Comparison of ENCODE assay signal across 1 cellular context in the genomic region with DNA sequence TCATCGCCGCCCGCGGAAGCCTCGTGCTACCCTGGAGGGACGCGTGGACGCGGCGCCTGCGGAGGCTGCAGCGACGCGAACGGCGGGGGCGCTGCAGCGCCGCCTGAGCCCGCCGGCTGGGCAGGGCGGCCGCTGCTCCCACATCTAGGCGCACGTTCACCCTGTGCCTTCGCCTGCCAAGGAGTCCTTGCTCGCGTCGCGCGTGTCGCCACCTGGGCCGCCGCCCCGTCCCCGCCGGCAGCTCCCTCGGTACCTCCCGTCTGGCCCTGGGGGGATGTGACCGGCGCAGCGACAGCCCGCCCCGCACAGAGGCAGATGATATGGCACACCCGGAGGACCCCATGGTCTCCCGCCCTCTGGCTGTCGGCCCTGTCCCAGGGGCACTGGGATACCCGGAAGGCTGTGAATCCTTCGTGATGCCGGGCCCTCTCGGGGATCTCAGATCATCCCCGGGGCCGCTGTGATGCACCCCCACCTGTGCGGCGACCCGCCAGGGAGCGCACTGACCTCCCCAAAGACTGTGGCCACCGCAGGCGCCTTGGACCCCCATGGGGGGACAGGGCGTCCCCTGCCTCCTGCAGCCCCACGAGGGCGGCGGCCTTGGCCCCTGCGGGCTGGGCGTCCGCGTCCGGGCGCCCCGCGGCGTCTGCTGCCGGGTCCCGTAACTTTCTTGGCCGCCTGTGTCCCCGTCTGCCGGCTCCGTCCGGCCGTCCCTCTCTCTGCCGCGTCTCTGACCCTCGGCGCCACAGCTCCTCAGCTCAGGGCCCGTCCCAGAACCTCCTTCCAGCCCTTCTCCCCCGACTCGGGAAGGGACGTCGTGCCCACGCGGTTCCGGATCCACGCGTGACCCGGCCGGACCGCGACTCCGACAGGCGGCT.
TF ChIP-seq lines count a peak whose summit lies in the region.

No MANE protein-coding gene starts in this region.

TF ChIP-seq in K562, 482 proteins besides CTCF, POLR2A, EP300 and RAD21 (continued from another document and continues in another):
- TF ChIP-seq, protein P1, sequence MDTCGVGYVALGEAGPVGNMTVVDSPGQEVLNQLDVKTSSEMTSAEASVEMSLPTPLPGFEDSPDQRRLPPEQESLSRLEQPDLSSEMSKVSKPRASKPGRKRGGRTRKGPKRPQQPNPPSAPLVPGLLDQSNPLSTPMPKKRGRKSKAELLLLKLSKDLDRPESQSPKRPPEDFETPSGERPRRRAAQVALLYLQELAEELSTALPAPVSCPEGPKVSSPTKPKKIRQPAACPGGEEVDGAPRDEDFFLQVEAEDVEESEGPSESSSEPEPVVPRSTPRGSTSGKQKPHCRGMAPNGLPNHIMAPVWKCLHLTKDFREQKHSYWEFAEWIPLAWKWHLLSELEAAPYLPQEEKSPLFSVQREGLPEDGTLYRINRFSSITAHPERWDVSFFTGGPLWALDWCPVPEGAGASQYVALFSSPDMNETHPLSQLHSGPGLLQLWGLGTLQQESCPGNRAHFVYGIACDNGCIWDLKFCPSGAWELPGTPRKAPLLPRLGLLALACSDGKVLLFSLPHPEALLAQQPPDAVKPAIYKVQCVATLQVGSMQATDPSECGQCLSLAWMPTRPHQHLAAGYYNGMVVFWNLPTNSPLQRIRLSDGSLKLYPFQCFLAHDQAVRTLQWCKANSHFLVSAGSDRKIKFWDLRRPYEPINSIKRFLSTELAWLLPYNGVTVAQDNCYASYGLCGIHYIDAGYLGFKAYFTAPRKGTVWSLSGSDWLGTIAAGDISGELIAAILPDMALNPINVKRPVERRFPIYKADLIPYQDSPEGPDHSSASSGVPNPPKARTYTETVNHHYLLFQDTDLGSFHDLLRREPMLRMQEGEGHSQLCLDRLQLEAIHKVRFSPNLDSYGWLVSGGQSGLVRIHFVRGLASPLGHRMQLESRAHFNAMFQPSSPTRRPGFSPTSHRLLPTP (IDR thresholded peaks at IDR 0.05; ENCODE audit: borderline replicate concordance, extremely low read depth, insufficient read length): no peak
- TF ChIP-seq ZNF165 (CRISPR knock-in tag; IDR thresholded peaks at IDR 0.05; ENCODE audit: borderline replicate concordance): 0 out of 2 replicates have a peak, but pooled peaks have one; percentile 30
- no peak for TF ChIP-seq CBX1 (IDR thresholded peaks at IDR 0.05; ENCODE audit: low read depth)
- peak; percentile 80 for TF ChIP-seq CXXC5 (CRISPR knock-in tag; IDR thresholded peaks at IDR 0.05)
- TF ChIP-seq ZNF212 (CRISPR knock-in tag; IDR thresholded peaks at IDR 0.05): 0 out of 2 replicates have a peak, but pooled peaks have one; percentile 26
- TF ChIP-seq, protein P2, sequence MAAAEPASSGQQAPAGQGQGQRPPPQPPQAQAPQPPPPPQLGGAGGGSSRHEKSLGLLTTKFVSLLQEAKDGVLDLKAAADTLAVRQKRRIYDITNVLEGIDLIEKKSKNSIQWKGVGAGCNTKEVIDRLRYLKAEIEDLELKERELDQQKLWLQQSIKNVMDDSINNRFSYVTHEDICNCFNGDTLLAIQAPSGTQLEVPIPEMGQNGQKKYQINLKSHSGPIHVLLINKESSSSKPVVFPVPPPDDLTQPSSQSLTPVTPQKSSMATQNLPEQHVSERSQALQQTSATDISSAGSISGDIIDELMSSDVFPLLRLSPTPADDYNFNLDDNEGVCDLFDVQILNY (CRISPR knock-in tag; IDR thresholded peaks at IDR 0.05): 0 out of 2 replicates have a peak, but pooled peaks have one; percentile 18
- TF ChIP-seq, protein P3, sequence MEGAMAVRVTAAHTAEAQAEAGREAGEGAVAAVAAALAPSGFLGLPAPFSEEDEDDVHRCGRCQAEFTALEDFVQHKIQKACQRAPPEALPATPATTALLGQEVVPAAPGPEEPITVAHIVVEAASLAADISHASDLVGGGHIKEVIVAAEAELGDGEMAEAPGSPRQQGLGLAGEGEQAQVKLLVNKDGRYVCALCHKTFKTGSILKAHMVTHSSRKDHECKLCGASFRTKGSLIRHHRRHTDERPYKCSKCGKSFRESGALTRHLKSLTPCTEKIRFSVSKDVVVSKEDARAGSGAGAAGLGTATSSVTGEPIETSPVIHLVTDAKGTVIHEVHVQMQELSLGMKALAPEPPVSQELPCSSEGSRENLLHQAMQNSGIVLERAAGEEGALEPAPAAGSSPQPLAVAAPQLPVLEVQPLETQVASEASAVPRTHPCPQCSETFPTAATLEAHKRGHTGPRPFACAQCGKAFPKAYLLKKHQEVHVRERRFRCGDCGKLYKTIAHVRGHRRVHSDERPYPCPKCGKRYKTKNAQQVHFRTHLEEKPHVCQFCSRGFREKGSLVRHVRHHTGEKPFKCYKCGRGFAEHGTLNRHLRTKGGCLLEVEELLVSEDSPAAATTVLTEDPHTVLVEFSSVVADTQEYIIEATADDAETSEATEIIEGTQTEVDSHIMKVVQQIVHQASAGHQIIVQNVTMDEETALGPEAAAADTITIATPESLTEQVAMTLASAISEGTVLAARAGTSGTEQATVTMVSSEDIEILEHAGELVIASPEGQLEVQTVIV (CRISPR knock-in tag; IDR thresholded peaks at IDR 0.05; ENCODE audit: borderline replicate concordance): no peak
- no peak for TF ChIP-seq NR2C1 (IDR thresholded peaks at IDR 0.05)
- no peak for TF ChIP-seq NR2C1 (tag; IDR thresholded peaks at IDR 0.05)
- TF ChIP-seq TAF15 (IDR thresholded peaks at IDR 0.05; ENCODE audit: low read depth, low read length): no peak
- TF ChIP-seq HIVEP1 (CRISPR knock-in tag; IDR thresholded peaks at IDR 0.05): no peak
- no peak for TF ChIP-seq POLR2H (tag; IDR thresholded peaks at IDR 0.05; ENCODE audit: low read depth)
- TF ChIP-seq NCOR1 (IDR thresholded peaks at IDR 0.05): no peak
- no peak for TF ChIP-seq ATF1 (CRISPR knock-in tag; IDR thresholded peaks at IDR 0.05)
- TF ChIP-seq ATF1 (tag; IDR thresholded peaks at IDR 0.05): peak; percentile 42; the same call in 1 of the 2 replicates
- TF ChIP-seq ZFP36 (IDR thresholded peaks at IDR 0.05; ENCODE audit: low read depth, low read length, partially characterized antibody): no peak
- TF ChIP-seq ZNF79 (CRISPR knock-in tag; IDR thresholded peaks at IDR 0.05; ENCODE audit: low read depth): no peak
- TF ChIP-seq ZNF696 (CRISPR knock-in tag; conservative IDR thresholded peaks at IDR 0.05): no peak
- TF ChIP-seq E2F3 (CRISPR knock-in tag; IDR thresholded peaks at IDR 0.05): peak; percentile 63
- TF ChIP-seq WHSC1 (IDR thresholded peaks at IDR 0.05; ENCODE audit: low read length): no peak
- TF ChIP-seq NCOA6 (IDR thresholded peaks at IDR 0.05): 0 out of 2 replicates have a peak, but pooled peaks have one; percentile 7
- TF ChIP-seq ZFX (CRISPR knock-in tag; IDR thresholded peaks at IDR 0.05): peak; percentile 51
- peak; percentile 58; the same call in 1 of the 2 replicates for TF ChIP-seq ELF4 (CRISPR knock-in tag; IDR thresholded peaks at IDR 0.05)
- no peak for TF ChIP-seq TBP (optimal IDR thresholded peaks at IDR 0.05; ENCODE audit: low read depth, low read length)
- no peak for TF ChIP-seq PURB (CRISPR knock-in tag; IDR thresholded peaks at IDR 0.05; ENCODE audit: low read depth)
- 0 out of 2 replicates have a peak, but pooled peaks have one; percentile 67 for TF ChIP-seq NR4A1 (CRISPR knock-in tag; IDR thresholded peaks at IDR 0.05)
- no peak for TF ChIP-seq NR4A1 (tag; IDR thresholded peaks at IDR 0.05)
- TF ChIP-seq, protein P4, sequence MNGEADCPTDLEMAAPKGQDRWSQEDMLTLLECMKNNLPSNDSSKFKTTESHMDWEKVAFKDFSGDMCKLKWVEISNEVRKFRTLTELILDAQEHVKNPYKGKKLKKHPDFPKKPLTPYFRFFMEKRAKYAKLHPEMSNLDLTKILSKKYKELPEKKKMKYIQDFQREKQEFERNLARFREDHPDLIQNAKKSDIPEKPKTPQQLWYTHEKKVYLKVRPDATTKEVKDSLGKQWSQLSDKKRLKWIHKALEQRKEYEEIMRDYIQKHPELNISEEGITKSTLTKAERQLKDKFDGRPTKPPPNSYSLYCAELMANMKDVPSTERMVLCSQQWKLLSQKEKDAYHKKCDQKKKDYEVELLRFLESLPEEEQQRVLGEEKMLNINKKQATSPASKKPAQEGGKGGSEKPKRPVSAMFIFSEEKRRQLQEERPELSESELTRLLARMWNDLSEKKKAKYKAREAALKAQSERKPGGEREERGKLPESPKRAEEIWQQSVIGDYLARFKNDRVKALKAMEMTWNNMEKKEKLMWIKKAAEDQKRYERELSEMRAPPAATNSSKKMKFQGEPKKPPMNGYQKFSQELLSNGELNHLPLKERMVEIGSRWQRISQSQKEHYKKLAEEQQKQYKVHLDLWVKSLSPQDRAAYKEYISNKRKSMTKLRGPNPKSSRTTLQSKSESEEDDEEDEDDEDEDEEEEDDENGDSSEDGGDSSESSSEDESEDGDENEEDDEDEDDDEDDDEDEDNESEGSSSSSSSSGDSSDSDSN (IDR thresholded peaks at IDR 0.05; ENCODE audit: borderline replicate concordance in 1 of 2, low read depth in 2 of 2, low read length in 2 of 2): peak; percentile 43 to 85; a peak in 3 of 4 replicates
- peak; percentile 94 for TF ChIP-seq ZSCAN29 (IDR thresholded peaks at IDR 0.05)
- TF ChIP-seq SMAD3 (CRISPR knock-in tag; conservative IDR thresholded peaks at IDR 0.05): no peak
- TF ChIP-seq, protein P5, sequence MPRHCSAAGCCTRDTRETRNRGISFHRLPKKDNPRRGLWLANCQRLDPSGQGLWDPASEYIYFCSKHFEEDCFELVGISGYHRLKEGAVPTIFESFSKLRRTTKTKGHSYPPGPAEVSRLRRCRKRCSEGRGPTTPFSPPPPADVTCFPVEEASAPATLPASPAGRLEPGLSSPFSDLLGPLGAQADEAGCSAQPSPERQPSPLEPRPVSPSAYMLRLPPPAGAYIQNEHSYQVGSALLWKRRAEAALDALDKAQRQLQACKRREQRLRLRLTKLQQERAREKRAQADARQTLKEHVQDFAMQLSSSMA (CRISPR knock-in tag; IDR thresholded peaks at IDR 0.05): no peak
- TF ChIP-seq RBM17 (IDR thresholded peaks at IDR 0.05; ENCODE audit: borderline replicate concordance, low read depth, low read length): no peak
- no peak for TF ChIP-seq SNRNP70 (optimal IDR thresholded peaks at IDR 0.05; ENCODE audit: low read depth, low read length)
- no peak for TF ChIP-seq HOXB6 (CRISPR knock-in tag; IDR thresholded peaks at IDR 0.05; ENCODE audit: borderline replicate concordance)
- no peak for TF ChIP-seq ZNF3 (CRISPR knock-in tag; IDR thresholded peaks at IDR 0.05)
- TF ChIP-seq, protein P6, sequence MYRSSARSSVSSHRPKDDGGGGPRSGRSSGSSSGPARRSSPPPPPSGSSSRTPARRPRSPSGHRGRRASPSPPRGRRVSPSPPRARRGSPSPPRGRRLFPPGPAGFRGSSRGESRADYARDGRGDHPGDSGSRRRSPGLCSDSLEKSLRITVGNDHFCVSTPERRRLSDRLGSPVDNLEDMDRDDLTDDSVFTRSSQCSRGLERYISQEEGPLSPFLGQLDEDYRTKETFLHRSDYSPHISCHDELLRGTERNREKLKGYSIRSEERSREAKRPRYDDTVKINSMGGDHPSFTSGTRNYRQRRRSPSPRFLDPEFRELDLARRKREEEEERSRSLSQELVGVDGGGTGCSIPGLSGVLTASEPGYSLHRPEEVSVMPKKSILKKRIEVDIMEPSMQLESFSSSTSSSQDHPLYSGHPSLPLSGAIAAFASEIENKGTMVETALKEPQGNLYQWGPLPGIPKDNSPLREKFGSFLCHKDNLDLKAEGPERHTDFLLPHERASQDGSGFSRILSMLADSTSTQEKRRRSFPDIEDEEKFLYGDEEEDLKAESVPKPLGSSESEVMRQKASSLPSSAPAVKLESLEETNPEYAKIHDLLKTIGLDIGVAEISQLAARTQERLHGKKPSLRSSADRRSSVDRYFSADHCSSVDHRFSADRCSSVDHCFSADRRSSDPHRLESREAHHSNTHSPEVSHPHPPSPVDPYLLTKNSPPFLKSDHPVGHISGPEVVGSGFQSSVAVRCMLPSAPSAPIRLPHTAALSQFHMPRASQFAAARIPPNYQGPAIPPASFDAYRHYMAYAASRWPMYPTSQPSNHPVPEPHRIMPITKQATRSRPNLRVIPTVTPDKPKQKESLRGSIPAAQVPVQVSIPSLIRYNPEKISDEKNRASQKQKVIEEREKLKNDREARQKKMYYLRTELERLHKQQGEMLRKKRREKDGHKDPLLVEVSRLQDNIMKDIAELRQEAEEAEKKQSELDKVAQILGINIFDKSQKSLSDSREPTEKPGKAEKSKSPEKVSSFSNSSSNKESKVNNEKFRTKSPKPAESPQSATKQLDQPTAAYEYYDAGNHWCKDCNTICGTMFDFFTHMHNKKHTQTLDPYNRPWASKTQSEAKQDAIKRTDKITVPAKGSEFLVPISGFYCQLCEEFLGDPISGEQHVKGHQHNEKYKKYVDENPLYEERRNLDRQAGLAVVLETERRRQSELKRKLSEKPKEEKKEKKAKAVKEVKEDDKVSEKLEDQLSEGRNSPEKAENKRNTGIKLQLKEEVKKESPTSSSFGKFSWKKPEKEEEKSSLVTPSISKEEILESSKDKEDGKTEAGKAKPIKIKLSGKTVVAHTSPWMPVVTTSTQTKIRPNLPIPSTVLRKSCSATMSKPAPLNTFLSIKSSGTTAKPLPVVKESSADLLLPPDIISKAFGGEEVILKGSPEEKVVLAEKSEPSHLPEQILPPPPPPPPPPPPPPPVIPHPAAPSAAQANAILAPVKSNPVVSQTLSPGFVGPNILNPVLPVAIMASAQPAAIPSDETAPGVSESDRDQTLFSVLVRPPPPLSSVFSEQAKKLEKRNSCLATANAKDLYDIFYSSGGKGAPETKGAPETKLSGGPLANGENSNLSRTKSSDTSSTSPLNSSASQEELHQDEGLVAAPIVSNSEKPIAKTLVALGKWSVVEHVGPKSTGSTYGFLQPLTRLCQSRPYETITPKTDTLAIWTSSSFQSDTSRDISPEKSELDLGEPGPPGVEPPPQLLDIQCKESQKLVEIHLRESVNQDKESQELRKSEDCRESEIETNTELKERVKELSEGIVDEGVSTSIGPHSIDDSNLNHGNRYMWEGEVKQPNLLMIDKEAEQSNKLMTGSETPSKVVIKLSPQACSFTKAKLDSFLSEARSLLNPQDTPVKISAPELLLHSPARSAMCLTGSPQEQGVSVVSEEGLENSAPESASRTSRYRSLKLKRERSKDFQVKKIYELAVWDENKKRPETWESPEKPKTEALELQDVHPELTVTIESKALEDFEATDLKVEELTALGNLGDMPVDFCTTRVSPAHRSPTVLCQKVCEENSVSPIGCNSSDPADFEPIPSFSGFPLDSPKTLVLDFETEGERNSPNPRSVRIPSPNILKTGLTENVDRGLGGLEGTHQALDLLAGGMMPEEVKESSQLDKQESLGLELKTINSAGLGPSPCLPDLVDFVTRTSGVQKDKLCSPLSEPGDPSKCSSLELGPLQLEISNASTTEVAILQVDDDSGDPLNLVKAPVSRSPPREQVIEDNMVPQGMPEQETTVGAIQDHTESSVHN (IDR thresholded peaks at IDR 0.05; ENCODE audit: borderline replicate concordance in 1 of 2, low read depth in 1 of 2): no peak
- TF ChIP-seq RB1 (IDR thresholded peaks at IDR 0.05; ENCODE audit: low read depth): 0 out of 2 replicates have a peak, but pooled peaks have one; percentile 68
